ENCODE assay signal across 8 cellular contexts in the genomic region with DNA sequence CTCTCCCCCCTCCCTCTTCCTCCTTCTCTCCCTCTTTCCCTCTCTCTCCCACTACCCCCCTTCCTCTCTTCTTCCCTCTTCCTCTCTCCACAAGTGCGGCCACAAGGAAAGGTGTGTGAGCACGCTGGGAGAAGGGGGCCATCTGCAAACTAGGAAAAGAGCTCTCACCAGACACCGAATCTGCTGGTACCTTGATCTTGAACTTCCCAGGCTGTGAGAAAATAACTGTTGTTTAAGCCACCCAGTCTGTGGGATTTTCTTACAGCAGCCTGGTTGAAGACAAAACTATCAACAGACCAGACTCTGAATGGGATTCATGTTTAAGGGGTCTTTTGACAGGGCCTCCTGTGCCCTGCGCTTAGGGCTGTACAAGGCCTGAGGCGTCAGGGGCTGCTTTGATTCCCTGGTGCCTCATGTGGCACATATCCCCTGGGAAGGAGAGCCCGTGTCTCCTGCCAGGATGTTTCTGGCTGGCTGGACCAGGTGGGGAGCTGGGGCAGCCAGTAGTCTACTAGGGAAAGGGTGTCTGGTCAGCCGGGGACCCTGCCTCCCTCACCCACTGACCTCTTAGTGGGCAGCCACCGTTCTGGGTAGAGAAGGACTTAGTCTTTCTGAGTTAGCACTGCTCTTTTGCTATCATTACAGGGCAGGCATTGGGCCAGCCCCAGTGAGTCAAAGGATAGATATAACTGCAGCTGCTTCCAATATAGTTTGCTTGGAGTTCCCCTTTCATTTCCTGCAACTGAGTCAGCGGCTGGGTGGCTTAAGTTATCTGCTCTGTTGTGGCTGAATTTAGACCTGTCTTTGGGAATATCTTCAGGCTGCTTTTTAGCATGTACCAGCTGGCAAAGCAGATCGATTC. TPM values are rescaled to one million over a fixed set of nuclear protein-coding genes. Genes with fewer than 3 reads are reported as not detected.
DNase-seq lines count a peak whose midpoint lies in the region; ATAC-seq and TF ChIP-seq lines count a peak whose summit lies in the region.

No MANE protein-coding gene starts in this region.

- in situ Hi-C loops in astrocyte of the spinal cord (cut with HindIII; ENCODE audit: low sequenced_read_pairs), result no loop called here

- no peaks in the 10 kb centered on the region for H3K27me3 Mint-ChIP-seq in CD4-positive, alpha-beta T cell

- TF ChIP-seq POLR2A in lower leg skin (IDR thresholded peaks at IDR 0.05) (no peak), stomach (IDR thresholded peaks at IDR 0.05) (no peak)

- H3K4me1 ChIP-seq in A673 (ENCODE audit: insufficient read depth, low read length, poor library complexity, severe bottlenecking) (peaks cover 21% of the 10 kb centered on the region), stomach (peaks cover 39 to 74% (median 58%) of the 10 kb centered on the region in 4 donors)

- intact Hi-C loops in A673 (cut with micrococcal nuclease; ENCODE audit: unreplicated experiment), result no loop called here
- intact Hi-C loops in lower leg skin (cut with DNase I; ENCODE audit: low total_unique reads), result no loop called here
- intact Hi-C loops in stomach (cut with DNase I; ENCODE audit: low total_unique reads), result no loop called here
- intact Hi-C loops in CD4-positive, alpha-beta T cell (cut with DNase I, micrococcal nuclease), result loop anchor here in 1 of 2 experiments (10.0 kb wide), 1 partner anchor 940 kb away; the partner anchor contains the start of gene SLC36A4

- DNase-seq in A673 (ENCODE audit: low spot score), result peak; percentile 32
- DNase-seq in MG63, result peak; percentile 93
- peak; percentile 93 for DNase-seq in astrocyte of the spinal cord (ENCODE audit: low read depth, low spot score)
- DNase-seq in lower leg skin (ENCODE audit: low spot score in 2 of 2), result peak; percentile 75 to 94
- DNase-seq in stomach, result peak; percentile 64
- no peak for DNase-seq in ecto neural progenitor cell (ENCODE audit: low spot score)
- DNase-seq in CD4-positive, alpha-beta T cell, result no peak

- POLR2A ChIA-PET in A673 (lab: Charles Lee; ENCODE audit: low non-redundant PET), result no interaction called here
- POLR2A ChIA-PET in CD4-positive, alpha-beta T cell (lab: Charles Lee), result no interaction called here

- H3K27ac Mint-ChIP-seq in CD4-positive, alpha-beta T cell, result no peak overlapping the region

- no peak for TF ChIP-seq CTCF in A673 (conservative IDR thresholded peaks at IDR 0.05; ENCODE audit: low read depth, low read length)
- TF ChIP-seq CTCF in astrocyte of the spinal cord (IDR thresholded peaks at IDR 0.05; ENCODE audit: low read depth, low read length), result no peak
- no peak for TF ChIP-seq CTCF in lower leg skin (IDR thresholded peaks at IDR 0.05)
- TF ChIP-seq CTCF in stomach (IDR thresholded peaks at IDR 0.05), result no peak
- TF ChIP-seq CTCF in CD4-positive, alpha-beta T cell (IDR thresholded peaks at IDR 0.05), result no peak

- CTCF ChIA-PET in A673 (lab: Charles Lee), result interaction anchor here (0.6 kb wide), 1 partner anchor 1080 kb away, joined by 3 read pairs; no protein-coding TSS in a partner anchor
- CTCF ChIA-PET in CD4-positive, alpha-beta T cell (lab: Charles Lee), result no interaction called here

- H3K27me3 ChIP-seq in A673 (replicated peaks; ENCODE audit: insufficient read depth, low read depth, low read length, poor library complexity) (no peaks in the 10 kb centered on the region), MG63 (no peaks in the 10 kb centered on the region), stomach (no peaks in the 10 kb centered on the region)
- H3K27me3 ChIP-seq in CD4-positive, alpha-beta T cell (ENCODE audit: control insufficient read depth, insufficient read depth, low read length), result no peaks in the 10 kb centered on the region

- H3K9me3 ChIP-seq in A673 (ENCODE audit: low read depth, low read length, poor library complexity, severe bottlenecking) (no peaks in the 10 kb centered on the region), MG63 (no peaks in the 10 kb centered on the region), stomach (no peaks in the 10 kb centered on the region)
- H3K9me3 ChIP-seq in CD4-positive, alpha-beta T cell (ENCODE audit: control insufficient read depth, low read length), result no peaks in the 10 kb centered on the region

- TF ChIP-seq EP300 in stomach (IDR thresholded peaks at IDR 0.05), result no peak

- no peaks in the 10 kb centered on the region for H3K36me3 Mint-ChIP-seq in CD4-positive, alpha-beta T cell (ENCODE audit: low read depth)

- H3K9me3 Mint-ChIP-seq in CD4-positive, alpha-beta T cell, result peaks cover 2% of the 10 kb centered on the region

- H3K27ac ChIP-seq in A673 (ENCODE audit: low read depth, low read length, poor library complexity, severe bottlenecking), result no peak overlapping the region
- peak overlapping the region; percentile 49 to 98 (median 85) for H3K27ac ChIP-seq in stomach
- no peak overlapping the region for H3K27ac ChIP-seq in CD4-positive, alpha-beta T cell (ENCODE audit: low read depth, low read length)

- H3K4me1 Mint-ChIP-seq in CD4-positive, alpha-beta T cell (ENCODE audit: low read depth), result peaks cover 47% of the 10 kb centered on the region

- WGBS in lower leg skin, 2 donors, result 27 to 33% methylated on average over 10 of the region's 10 CpGs
- 43 to 55% (median 49%) methylated on average over 9 to 10 of the region's 10 CpGs for WGBS in stomach, 5 donors

- ATAC-seq in GM19035 (IDR thresholded peaks at IDR 0.05; ENCODE audit: unreplicated experiment), result peak; percentile 50
- no peak for ATAC-seq in CD4-positive, alpha-beta T cell (ENCODE audit: poor library complexity)

- BruUV-seq in A673 (replicated peaks; lab: Mats Ljungman, UMichigan), result no TSS peak

- H3K4me3 ChIP-seq in A673 (ENCODE audit: low read depth, low read length, poor library complexity, severe bottlenecking) (no peak overlapping the region), MG63 (0 out of 2 replicates have a peak overlapping the region, but pooled peaks have one; percentile 8), astrocyte of the spinal cord (ENCODE audit: low read depth, low read length) (no peak overlapping the region), lower leg skin (ENCODE audit: low read depth, poor library complexity, severe bottlenecking) (no peak overlapping the region), stomach (no peak overlapping the region)

- H3K36me3 ChIP-seq in A673 (ENCODE audit: insufficient read depth, low read length, poor library complexity, severe bottlenecking), result no peaks in the 10 kb centered on the region
- no peaks in the 10 kb centered on the region for H3K36me3 ChIP-seq in MG63
- no peaks in the 10 kb centered on the region for H3K36me3 ChIP-seq in stomach

- H3K4me3 Mint-ChIP-seq in CD4-positive, alpha-beta T cell, result no peak overlapping the region

RNA-seq across cellular contexts. Expression of gene PANX1, which starts 6.2 kb away (rescaled TPM):
- total RNA-seq in A673 (2021) (34.2 and 39.0 TPM in 2 replicates), lower leg skin (10 to 100 TPM; 15.1 to 27.7 (median 21.6) TPM), stomach (10 to 100 TPM in 4 of 5 donors, 1 to 10 TPM in 1; 1.2 to 41.1 (median 18.4) TPM)
- 16.8 and 19.4 TPM in 2 replicates for total RNA-seq in MG63 (2014; rRNA removed; shearing (Covaris generic); ENCODE audit: low replicate concordance)
- 1 to 10 TPM; 2.6 to 5.6 (median 3.0) TPM for polyA plus RNA-seq in stomach
- total RNA-seq in CD4-positive, alpha-beta T cell, result 1 to 10 TPM; 4.8 to 4.9 TPM

Comparison
In these comparisons a context has a peak if more than half of its experiments do, and no peak if none do; other contexts are left out.
1. DNase-seq: peak in A673 (single experiment), MG63 (single experiment), astrocyte of the spinal cord (single experiment), lower leg skin (2 of 2) and stomach (single experiment); none in ecto neural progenitor cell (single experiment) and CD4-positive, alpha-beta T cell (0 of 10).
2. H3K27ac ChIP-seq: peak in stomach (5 of 5); none in A673 (single experiment) and CD4-positive, alpha-beta T cell (single experiment).